ENCODE assay signal across 1 cellular context in genomic region chr7:100803398-100804161, GRCh38.
TF ChIP-seq lines count a peak whose summit lies in the region.

No MANE protein-coding gene starts in this region.

TF ChIP-seq in K562, 482 proteins besides CTCF, POLR2A, EP300 and RAD21 (continued from another document and continues in another):
- TF ChIP-seq ZBTB12 (CRISPR knock-in tag; IDR thresholded peaks at IDR 0.05): 0 out of 2 replicates have a peak, but pooled peaks have one; percentile 27
- TF ChIP-seq TEAD4 (IDR thresholded peaks at IDR 0.05; ENCODE audit: low read length): no peak
- no peak for TF ChIP-seq TEAD4 (CRISPR knock-in tag; IDR thresholded peaks at IDR 0.05; ENCODE audit: borderline replicate concordance)
- TF ChIP-seq ZNF253 (CRISPR knock-in tag; conservative IDR thresholded peaks at IDR 0.05): no peak
- 0 out of 2 replicates have a peak, but pooled peaks have one; percentile 14 for TF ChIP-seq THRAP3 (IDR thresholded peaks at IDR 0.05; ENCODE audit: borderline replicate concordance)
- no peak for TF ChIP-seq SAP30 (IDR thresholded peaks at IDR 0.05; ENCODE audit: borderline replicate concordance, insufficient read depth, low read depth, low read length, poor library complexity, severe bottlenecking)
- TF ChIP-seq ZNF77 (CRISPR knock-in tag; IDR thresholded peaks at IDR 0.05): no peak
- no peak for TF ChIP-seq E2F4 (CRISPR knock-in tag; IDR thresholded peaks at IDR 0.05; ENCODE audit: low read depth)
- no peak for TF ChIP-seq ZNF224 (CRISPR knock-in tag; IDR thresholded peaks at IDR 0.05)
- no peak for TF ChIP-seq CREB3L1 (IDR thresholded peaks at IDR 0.05; ENCODE audit: borderline replicate concordance, low read depth)
- TF ChIP-seq ZBTB40 (IDR thresholded peaks at IDR 0.05): 0 out of 2 replicates have a peak, but pooled peaks have one; percentile 30
- TF ChIP-seq ZBTB40 (CRISPR knock-in tag; IDR thresholded peaks at IDR 0.05): no peak
- TF ChIP-seq MYC (IDR thresholded peaks at IDR 0.05; ENCODE audit: low read depth, low read length): no peak
- peak; percentile 53; the same call in 1 of the 2 replicates for TF ChIP-seq MYC (CRISPR knock-in tag; IDR thresholded peaks at IDR 0.05; ENCODE audit: borderline replicate concordance, low read depth)
- no peak for TF ChIP-seq HNRNPH1 (optimal IDR thresholded peaks at IDR 0.05; ENCODE audit: low read depth, low read length)
- TF ChIP-seq ZNF197 (CRISPR knock-in tag; IDR thresholded peaks at IDR 0.05; ENCODE audit: low read depth): no peak
- no peak for TF ChIP-seq TFAM (CRISPR knock-in tag; conservative IDR thresholded peaks at IDR 0.05)
- no peak; a peak in 1 of 4 replicates for TF ChIP-seq MNT (conservative IDR thresholded peaks at IDR 0.05)
- TF ChIP-seq FOXP4 (CRISPR knock-in tag; IDR thresholded peaks at IDR 0.05; ENCODE audit: borderline replicate concordance): no peak
- TF ChIP-seq XRCC3 (IDR thresholded peaks at IDR 0.05): no peak
- no peak for TF ChIP-seq ZBTB11 (CRISPR knock-in tag; IDR thresholded peaks at IDR 0.05)
- no peak for TF ChIP-seq U2AF1 (optimal IDR thresholded peaks at IDR 0.05; ENCODE audit: low read depth, low read length)
- peak; percentile 77; the same call in 1 of the 2 replicates for TF ChIP-seq ZBTB2 (IDR thresholded peaks at IDR 0.05)
- no peak for TF ChIP-seq GMEB1 (CRISPR knock-in tag; IDR thresholded peaks at IDR 0.05)
- no peak for TF ChIP-seq ZNF655 (CRISPR knock-in tag; IDR thresholded peaks at IDR 0.05)
- 0 out of 2 replicates have a peak, but pooled peaks have one; percentile 66 for TF ChIP-seq YBX1 (IDR thresholded peaks at IDR 0.05)
- TF ChIP-seq BACH1 (tag; IDR thresholded peaks at IDR 0.05): no peak
- no peak for TF ChIP-seq ZC3H11A (IDR thresholded peaks at IDR 0.05; ENCODE audit: low read depth, low read length)
